Comparison of ENCODE assay signal across 10 cellular contexts in the genomic region with DNA sequence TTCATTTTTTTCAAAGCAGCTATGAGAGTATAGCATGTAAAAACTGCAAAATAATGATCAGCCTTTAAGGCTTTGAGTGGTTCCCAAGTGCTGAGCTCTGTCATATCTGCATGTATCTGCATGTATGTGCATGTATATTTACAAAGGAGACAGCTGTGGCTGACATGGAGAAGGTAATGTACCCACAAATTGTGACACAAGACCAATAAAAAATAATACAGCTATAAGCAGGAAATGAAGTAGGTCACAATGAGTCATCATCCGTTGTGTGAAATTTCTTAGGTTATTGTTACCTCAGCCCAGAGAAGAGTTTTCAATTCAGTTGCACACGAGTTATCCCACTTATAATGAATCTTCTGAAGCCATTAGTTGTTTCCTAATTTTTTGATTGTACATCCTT.
DNase-seq lines count a peak whose midpoint lies in the region; ATAC-seq and TF ChIP-seq lines count a peak whose summit lies in the region.
"Had no signal": no experiment of that assay in that cellular context is flagged by ENCODE, and none has a peak within 500 bp of the region (broad histone marks: within the 10 kb centered on the region; RNA-seq: fewer than 3 reads in every experiment).

No MANE protein-coding gene starts in this region.

- WGBS in heart right ventricle, 2 donors = 60 to 63% methylated on average over 2 of the region's 2 CpGs

- H3K36me3 ChIP-seq in heart right ventricle = no peaks in the 10 kb centered on the region
- no peaks in the 10 kb centered on the region for H3K36me3 ChIP-seq in H7 (replicated peaks; ENCODE audit: control insufficient read depth, insufficient read depth, low read length)

- peaks cover 0 to 82% (median 11%) of the 10 kb centered on the region in 9 donors for H3K4me1 ChIP-seq in heart right ventricle
- H3K4me1 ChIP-seq: parathyroid adenoma had no signal

- peak overlapping the region in 6 of 10 donors; percentile 9 to 83 (median 46) for H3K27ac ChIP-seq in heart right ventricle
- H3K27ac ChIP-seq: KMS-11, parathyroid adenoma had no signal

- H3K4me1 Mint-ChIP-seq in T-helper 1 cell treated with Interleukin-12 subunit alpha and Interleukin-12 subunit beta and Interleukin-4 antibody, amounts not matched to agents 30 μg/mL and 1 μg/mL, for 36 hours (ENCODE audit: low read depth) = peaks cover 53% of the 10 kb centered on the region

- H3K4me3 Mint-ChIP-seq in T-helper 1 cell treated with Interleukin-12 subunit alpha and Interleukin-12 subunit beta and Interleukin-4 antibody, amounts not matched to agents 30 μg/mL and 1 μg/mL, for 36 hours = peak overlapping the region; percentile 40

- intact Hi-C loops in heart right ventricle (cut with DNase I) = loop anchor here in 1 of 10 donors (10.0 kb wide), 1 partner anchor 69 kb away; no protein-coding TSS in a partner anchor

- H3K9me3 ChIP-seq in heart right ventricle = no peaks in the 10 kb centered on the region

- H3K36me3 Mint-ChIP-seq in T-helper 1 cell treated with Interleukin-12 subunit alpha and Interleukin-12 subunit beta and Interleukin-4 antibody, amounts not matched to agents 30 μg/mL and 1 μg/mL, for 36 hours (ENCODE audit: low read depth) = peaks cover 3% of the 10 kb centered on the region

- no peaks in the 10 kb centered on the region for H3K27me3 Mint-ChIP-seq in T-helper 1 cell treated with Interleukin-12 subunit alpha and Interleukin-12 subunit beta and Interleukin-4 antibody, amounts not matched to agents 30 μg/mL and 1 μg/mL, for 36 hours (ENCODE audit: low read depth)

- no peak for TF ChIP-seq CTCF in heart right ventricle (IDR thresholded peaks at IDR 0.05)

- DNase-seq in DMS 273 treated with DMSO at 0.1 percent for 48 hours (lab: John Stamatoyannopoulos, UW) = peak; percentile 21
- no peak for DNase-seq in heart right ventricle
- DNase-seq in H7 = no peak

- peak; percentile 62 for ATAC-seq in HG03175 (IDR thresholded peaks at IDR 0.05; ENCODE audit: unreplicated experiment)
- peak in 6 of 8 donors; percentile 25 to 70 (median 54) for ATAC-seq in heart right ventricle
- ATAC-seq in HG03457 (IDR thresholded peaks at IDR 0.05; ENCODE audit: unreplicated experiment) = no peak
- no peak for ATAC-seq in HG03045 (IDR thresholded peaks at IDR 0.05; ENCODE audit: unreplicated experiment)
- no peak for ATAC-seq in GM21717 (IDR thresholded peaks at IDR 0.05; ENCODE audit: unreplicated experiment)

- H3K27me3 ChIP-seq in heart right ventricle = no peaks in the 10 kb centered on the region
- no peaks in the 10 kb centered on the region for H3K27me3 ChIP-seq in H7 (ENCODE audit: control insufficient read depth, insufficient read depth, low read length)

- peak overlapping the region; percentile 85 for H3K27ac Mint-ChIP-seq in T-helper 1 cell treated with Interleukin-12 subunit alpha and Interleukin-12 subunit beta and Interleukin-4 antibody, amounts not matched to agents 30 μg/mL and 1 μg/mL, for 36 hours

- no peaks in the 10 kb centered on the region for H3K9me3 Mint-ChIP-seq in T-helper 1 cell treated with Interleukin-12 subunit alpha and Interleukin-12 subunit beta and Interleukin-4 antibody, amounts not matched to agents 30 μg/mL and 1 μg/mL, for 36 hours

- H3K4me3 ChIP-seq in heart right ventricle = no peak overlapping the region
- no peak overlapping the region for H3K4me3 ChIP-seq in H7 (ENCODE audit: insufficient read depth, low read depth, low read length)

Comparison
In these comparisons a context has a peak if more than half of its experiments do, and no peak if none do; other contexts are left out.
1. ATAC-seq: peak in HG03175 (single experiment) and heart right ventricle (6 of 8); none in HG03457 (single experiment), HG03045 (single experiment) and GM21717 (single experiment).